9 cellular contexts compared by ENCODE assay signal in genomic region chr17:80361495-80362220, GRCh38. TPM values are rescaled to one million over a fixed set of nuclear protein-coding genes. Genes with fewer than 3 reads are reported as not detected.
DNase-seq lines count a peak whose midpoint lies in the region; TF ChIP-seq lines count a peak whose summit lies in the region.
"Had no signal": no experiment of that assay in that cellular context is flagged by ENCODE, and none has a peak within 500 bp of the region (broad histone marks: within the 10 kb centered on the region; RNA-seq: fewer than 3 reads in every experiment).

No MANE protein-coding gene starts in this region.

- H3K27me3 Mint-ChIP-seq in MCF 10A (ENCODE audit: insufficient read depth, unreplicated experiment) (no peaks in the 10 kb centered on the region), osteocyte (ENCODE audit: unreplicated experiment) (no peaks in the 10 kb centered on the region)
- H3K27me3 Mint-ChIP-seq: activated CD8-positive, alpha-beta memory T cell treated with anti-CD3 and anti-CD28 coated beads, Interleukin-2, amount 10 ng/mL, durations not matched to agents 7 days and 5 days had no signal

- H3K9me3 Mint-ChIP-seq in MCF 10A (ENCODE audit: unreplicated experiment) (no peaks in the 10 kb centered on the region), osteocyte (ENCODE audit: unreplicated experiment) (no peaks in the 10 kb centered on the region)

- DNase-seq in GM10248 (ENCODE audit: extremely low spot score) (no peak), LNCaP clone FGC (ENCODE audit: low read depth) (no peak), MCF 10A (ENCODE audit: unreplicated experiment) (peak; percentile 22), osteocyte (ENCODE audit: extremely low spot score, unreplicated experiment) (no peak), KG1 (lab: John Stamatoyannopoulos, UW) (no peak), A172 (ENCODE audit: low spot score) (no peak), kidney tubule cell (ENCODE audit: low spot score) (no peak)
- DNase-seq: activated CD8-positive, alpha-beta memory T cell treated with anti-CD3 and anti-CD28 coated beads, Interleukin-2, amount 10 ng/mL, durations not matched to agents 7 days and 5 days had no signal

- no peak overlapping the region for H3K4me3 ChIP-seq in LNCaP clone FGC (ENCODE audit: low read depth, low read length)
- H3K4me3 ChIP-seq: lung had no signal

- POLR2A ChIA-PET in GM10248 (lab: Yijun Ruan, JAX) = no interaction called here
- POLR2A ChIA-PET in MCF 10A (lab: Yijun Ruan, JAX) = interaction anchor here (0.9 to 1.5 kb wide), 3 partner anchors 9 to 16 kb away, joined by 3 read pairs; no protein-coding TSS in a partner anchor

- H3K27ac Mint-ChIP-seq in MCF 10A (ENCODE audit: low read depth, unreplicated experiment) = no peak overlapping the region
- no peak overlapping the region for H3K27ac Mint-ChIP-seq in osteocyte (ENCODE audit: unreplicated experiment)
- H3K27ac Mint-ChIP-seq: activated CD8-positive, alpha-beta memory T cell treated with anti-CD3 and anti-CD28 coated beads, Interleukin-2, amount 10 ng/mL, durations not matched to agents 7 days and 5 days had no signal

- intact Hi-C loops in MCF 10A (cut with micrococcal nuclease) = no loop called here

- H3K4me1 Mint-ChIP-seq in MCF 10A (ENCODE audit: insufficient read depth, unreplicated experiment) = no peaks in the 10 kb centered on the region
- H3K4me1 Mint-ChIP-seq in osteocyte (ENCODE audit: unreplicated experiment) = no peaks in the 10 kb centered on the region
- H3K4me1 Mint-ChIP-seq: activated CD8-positive, alpha-beta memory T cell treated with anti-CD3 and anti-CD28 coated beads, Interleukin-2, amount 10 ng/mL, durations not matched to agents 7 days and 5 days had no signal

- TF ChIP-seq CTCF in GM10248 (IDR thresholded peaks at IDR 0.05; ENCODE audit: control extremely low read depth, extremely low read depth, low read depth, missing control alignments) = peak; percentile 18
- peak; percentile 16; the same call in 1 of the 2 replicates for TF ChIP-seq CTCF in LNCaP clone FGC (IDR thresholded peaks at IDR 0.05; ENCODE audit: control insufficient read depth, extremely low read depth, insufficient read depth)
- peak; percentile 22 for TF ChIP-seq CTCF in MCF 10A (IDR thresholded peaks at IDR 0.05; ENCODE audit: unreplicated experiment)
- TF ChIP-seq CTCF in osteocyte (IDR thresholded peaks at IDR 0.05) = peak; percentile 40

- H3K36me3 Mint-ChIP-seq in MCF 10A (ENCODE audit: insufficient read depth, unreplicated experiment) = peaks cover 79% of the 10 kb centered on the region
- peaks cover 68% of the 10 kb centered on the region for H3K36me3 Mint-ChIP-seq in osteocyte (ENCODE audit: unreplicated experiment)

- BruUV-seq in MCF 10A (replicated peaks; lab: Mats Ljungman, UMichigan) = no TSS peak

- H3K4me3 Mint-ChIP-seq in MCF 10A (ENCODE audit: unreplicated experiment) = no peak overlapping the region
- no peak overlapping the region for H3K4me3 Mint-ChIP-seq in osteocyte (ENCODE audit: unreplicated experiment)
- H3K4me3 Mint-ChIP-seq: activated CD8-positive, alpha-beta memory T cell treated with anti-CD3 and anti-CD28 coated beads, Interleukin-2, amount 10 ng/mL, durations not matched to agents 7 days and 5 days had no signal

- CTCF ChIA-PET in GM10248 (lab: Yijun Ruan, JAX) = interaction anchor here (0.7 to 2.2 kb wide), 7 partner anchors 14 to 609 kb away, joined by 3 to 8 read pairs (median 3); no protein-coding TSS in a partner anchor
- CTCF ChIA-PET in MCF 10A (lab: Yijun Ruan, JAX) = interaction anchor here (0.6 kb wide), 1 partner anchor 555 kb away, joined by 4 read pairs; no protein-coding TSS in a partner anchor

RNA-seq across cellular contexts. Expression of gene ENDOV, which starts 53.3 kb away (rescaled TPM):
- total RNA-seq in MCF 10A (2022) (28.0 and 34.4 TPM in 2 replicates), osteocyte (33.2 and 39.1 TPM in 2 replicates)
- total RNA-seq in A172 (2014; rRNA removed; shearing (Covaris generic)) = 19.9 and 60.1 TPM in 2 replicates
